In the genomic region with DNA sequence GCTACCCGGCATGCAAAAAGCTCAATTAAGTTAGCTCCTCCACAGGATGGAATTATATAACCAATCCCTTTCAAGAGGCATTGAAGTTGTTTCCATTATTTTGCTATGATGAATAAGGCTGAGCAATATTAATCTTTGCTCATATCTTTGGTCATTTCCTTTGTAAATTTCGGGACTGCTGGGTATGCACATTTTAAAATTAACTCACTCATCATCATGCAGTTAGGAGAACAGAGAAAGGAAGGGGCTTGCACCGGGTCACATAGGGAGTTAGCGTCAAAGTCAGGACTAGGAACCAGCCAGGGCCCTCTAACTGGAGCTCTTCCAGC, we compare ENCODE assay signal across 8 cellular contexts. TPM values are rescaled to one million over a fixed set of nuclear protein-coding genes. Genes with fewer than 3 reads are reported as not detected.
DNase-seq lines count a peak whose midpoint lies in the region; ATAC-seq, FAIRE-seq and TF ChIP-seq lines count a peak whose summit lies in the region.

No MANE protein-coding gene starts in this region.

- no peak for ATAC-seq in Right ventricle myocardium superior (ENCODE audit: poor library complexity)
- no peak for ATAC-seq in activated naive CD4-positive, alpha-beta T cell treated with anti-CD3 and anti-CD28 coated beads, Interleukin-2, amount 50 U/mL, for 72 hours
- ATAC-seq in lung (ENCODE audit: insufficient read depth, low FRiP score), result no peak

- H3K36me3 Mint-ChIP-seq in activated naive CD4-positive, alpha-beta T cell treated with anti-CD3 and anti-CD28 coated beads, Interleukin-2, amount 50 U/mL, for 72 hours, result peaks cover 0 to 7% of the 10 kb centered on the region in 2 donors

- WGBS in lung, 2 donors, result 3 to 4% methylated on average over 4 of the region's 4 CpGs

- intact Hi-C loops in Right ventricle myocardium superior (cut with DNase I), result no loop called here

- peaks cover 0 to 30% of the 10 kb centered on the region in 2 donors for H3K4me1 ChIP-seq in right atrium auricular region
- peaks cover 3 to 11% of the 10 kb centered on the region in 2 donors for H3K4me1 ChIP-seq in lung (ENCODE audit: control insufficient read depth in 2 of 2, insufficient read depth in 2 of 2, low read length in 2 of 2)

- no peak for DNase-seq in right atrium auricular region (ENCODE audit: low spot score)
- DNase-seq in Right ventricle myocardium superior, result no peak
- no peak for DNase-seq in activated naive CD4-positive, alpha-beta T cell treated with anti-CD3 and anti-CD28 coated beads, Interleukin-2, amount 50 U/mL, for 72 hours (ENCODE audit: low spot score in 2 of 2)
- DNase-seq in lung (ENCODE audit: low spot score), result no peak
- no peak for DNase-seq in glomerular visceral epithelial cell (ENCODE audit: extremely low spot score)
- DNase-seq in NCI-H510A treated with DMSO at 0.1 percent for 48 hours (lab: John Stamatoyannopoulos, UW), result no peak
- DNase-seq in GM19239 (ENCODE audit: insufficient read length, low spot score), result no peak
- no peak for DNase-seq in AG08396 (ENCODE audit: low spot score)

- H3K27me3 ChIP-seq in right atrium auricular region (no peaks in the 10 kb centered on the region), lung (ENCODE audit: control insufficient read depth, insufficient read depth) (no peaks in the 10 kb centered on the region)

- H3K36me3 ChIP-seq in right atrium auricular region (no peaks in the 10 kb centered on the region), lung (ENCODE audit: control insufficient read depth in 2 of 2, insufficient read depth in 2 of 2, low read length in 2 of 2) (no peaks in the 10 kb centered on the region)

- H3K27ac ChIP-seq in right atrium auricular region, result peak overlapping the region; percentile 24 to 84
- H3K27ac ChIP-seq in lung (ENCODE audit: low read depth in 1 of 2, low read length in 1 of 2), result peak overlapping the region; percentile 13 to 89

- TF ChIP-seq CTCF in right atrium auricular region (IDR thresholded peaks at IDR 0.05), result no peak
- no peak for TF ChIP-seq CTCF in lung (IDR thresholded peaks at IDR 0.05; ENCODE audit: control extremely low read depth, extremely low read depth)

- H3K4me3 ChIP-seq in right atrium auricular region (peak overlapping the region; percentile 71 to 83), lung (peak overlapping the region; percentile 53)

- FAIRE-seq in GM19239 (lab: Jason Lieb, UNC), result no peak

- H3K27ac Mint-ChIP-seq in activated naive CD4-positive, alpha-beta T cell treated with anti-CD3 and anti-CD28 coated beads, Interleukin-2, amount 50 U/mL, for 72 hours, result peak overlapping the region; percentile 38 to 80

- peaks cover 0 to 4% of the 10 kb centered on the region in 2 donors for H3K9me3 Mint-ChIP-seq in activated naive CD4-positive, alpha-beta T cell treated with anti-CD3 and anti-CD28 coated beads, Interleukin-2, amount 50 U/mL, for 72 hours

- peaks cover 0 to 4% of the 10 kb centered on the region in 2 donors for H3K9me3 ChIP-seq in right atrium auricular region
- H3K9me3 ChIP-seq in lung (ENCODE audit: control insufficient read depth in 2 of 2, insufficient read depth in 1 of 2, low read length in 1 of 2), result no peaks in the 10 kb centered on the region

RNA-seq across cellular contexts. Expression of a gene that starts 0.4 kb away (rescaled TPM):
- total RNA-seq in right atrium auricular region (1 to 10 TPM; 5.7 to 5.8 TPM), Right ventricle myocardium superior (1.9 TPM), lung (10 to 100 TPM in 1 of 2 donors, 1 to 10 TPM in 1; 8.6 to 17.9 TPM)
- total RNA-seq in activated naive CD4-positive, alpha-beta T cell treated with anti-CD3 and anti-CD28 coated beads, Interleukin-2, amount 50 U/mL, for 72 hours, result 10 to 100 TPM; 12.0 to 25.7 TPM
- polyA plus RNA-seq in lung, result 10 to 100 TPM; 11.9 to 13.4 TPM
